Comparison of ENCODE assay signal across 20 cellular contexts in genomic region chr5:112136773-112137172, GRCh38.
"Had no signal": no experiment of that assay in that cellular context is flagged by ENCODE, and none has a peak within 500 bp of the region (broad histone marks: within the 10 kb centered on the region; RNA-seq: fewer than 3 reads in every experiment).

No MANE protein-coding gene starts in this region.

- H3K36me3 Mint-ChIP-seq: mesothelial cell of epicardium; naive B cell; stimulated activated memory B cell treated with anti-CD40 and anti-IgM and Interleukin-4, amounts not matched to agents 10 μg/mL and 1 μg/mL and 100 μg/mL, for 72 hours had no signal

- DNase-seq: colonic mucosa; effector memory CD4-positive, alpha-beta T cell; foreskin keratinocyte; hypothalamus; mesenchymal stem cell; mucosa of descending colon; naive B cell; nephron progenitor cell; nucleus accumbens; right cardiac atrium; sigmoid colon; stimulated activated CD4-positive, alpha-beta T cell treated with anti-CD3 and anti-CD28 coated beads, Interleukin-2, amount 100 ng/mL, for 24 hours; stimulated activated CD4-positive, alpha-beta T cell treated with anti-CD3 and anti-CD28 coated beads, Interleukin-4, amount 100 ng/mL, for 4 hours; upper lobe of left lung had no signal

- H3K4me3 Mint-ChIP-seq: dendritic cell treated with granulocyte-macrophage colony-stimulating factor and Interleukin-4, amounts not matched to agents 40 ng/mL and 50 ng/mL, for 4 days; mesothelial cell of epicardium; naive B cell; nephron progenitor cell; stimulated activated memory B cell treated with anti-CD40 and anti-IgM and Interleukin-4, amounts not matched to agents 10 μg/mL and 1 μg/mL and 100 μg/mL, for 72 hours; stimulated activated naive CD8-positive, alpha-beta T cell treated with anti-CD3 and anti-CD28 coated beads, Interleukin-15, Interleukin-2, amounts not matched to agents 100 ng/mL and 50 ng/mL, for 24 hours had no signal

- H3K27me3 Mint-ChIP-seq: naive B cell; stimulated activated naive CD8-positive, alpha-beta T cell treated with anti-CD3 and anti-CD28 coated beads, Interleukin-15, Interleukin-2, amounts not matched to agents 100 ng/mL and 50 ng/mL, for 24 hours had no signal

- H3K4me1 Mint-ChIP-seq: naive B cell; nephron progenitor cell; stimulated activated memory B cell treated with anti-CD40 and anti-IgM and Interleukin-4, amounts not matched to agents 10 μg/mL and 1 μg/mL and 100 μg/mL, for 72 hours had no signal

- H3K9me3 Mint-ChIP-seq: dendritic cell treated with granulocyte-macrophage colony-stimulating factor and Interleukin-4, amounts not matched to agents 40 ng/mL and 50 ng/mL, for 4 days; stimulated activated naive CD8-positive, alpha-beta T cell treated with anti-CD3 and anti-CD28 coated beads, Interleukin-15, Interleukin-2, amounts not matched to agents 100 ng/mL and 50 ng/mL, for 24 hours had no signal

- H3K27ac Mint-ChIP-seq: dendritic cell treated with granulocyte-macrophage colony-stimulating factor and Interleukin-4, amounts not matched to agents 40 ng/mL and 50 ng/mL, for 4 days; mesothelial cell of epicardium; nephron progenitor cell; stimulated activated memory B cell treated with anti-CD40 and anti-IgM and Interleukin-4, amounts not matched to agents 10 μg/mL and 1 μg/mL and 100 μg/mL, for 72 hours; stimulated activated naive CD8-positive, alpha-beta T cell treated with anti-CD3 and anti-CD28 coated beads, Interleukin-15, Interleukin-2, amounts not matched to agents 100 ng/mL and 50 ng/mL, for 24 hours had no signal

- ATAC-seq: foreskin keratinocyte; gastroesophageal sphincter; left lobe of liver; mucosa of descending colon; right cardiac atrium; stimulated activated memory B cell treated with anti-CD40 and anti-IgM and Interleukin-4, amounts not matched to agents 10 μg/mL and 1 μg/mL and 100 μg/mL, for 72 hours had no signal
